Comparison of ENCODE assay signal across 11 cellular contexts in the genomic region with DNA sequence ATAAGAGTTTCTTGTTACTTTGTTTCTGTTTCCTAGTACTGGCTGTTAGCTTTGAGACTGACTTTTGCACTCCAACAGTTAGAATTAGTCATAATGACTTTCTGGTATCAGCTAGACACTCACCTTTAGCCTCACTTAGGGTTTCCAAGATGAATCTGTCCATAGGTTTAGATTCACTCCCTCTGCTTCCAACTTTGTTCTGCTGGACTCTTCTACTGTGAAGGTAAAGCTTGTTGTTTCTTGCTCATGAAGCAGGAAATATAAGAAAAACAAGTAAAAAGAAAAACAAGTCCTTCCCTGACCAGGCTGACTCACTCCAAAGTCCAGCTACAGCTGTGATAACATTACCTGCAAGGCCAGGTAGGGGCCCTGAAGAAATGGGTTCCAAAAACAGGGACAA.
A peak's percentile ranks its signal among the peaks of the same experiment; 100 is the strongest.
DNase-seq lines count a peak whose midpoint lies in the region; ATAC-seq, FAIRE-seq and TF ChIP-seq lines count a peak whose summit lies in the region.
"Had no signal": no experiment of that assay in that cellular context is flagged by ENCODE, and none has a peak within 500 bp of the region (broad histone marks: within the 10 kb centered on the region; RNA-seq: fewer than 3 reads in every experiment).

No MANE protein-coding gene starts in this region.

- peak overlapping the region; percentile 97 for H3K4me3 Mint-ChIP-seq in activated T-helper 17 cell treated with anti-CD3 and anti-CD28 coated beads, Interleukin-2, amount 50 U/mL, for 72 hours
- H3K4me3 Mint-ChIP-seq in memory B cell, result peak overlapping the region; percentile 95

- peak overlapping the region; percentile 82 for H3K27ac ChIP-seq in left ventricle myocardium inferior (replicated peaks)
- peak overlapping the region in 2 of 4 donors; percentile 84 for H3K27ac ChIP-seq in sigmoid colon
- H3K27ac ChIP-seq in tibial nerve, result peak overlapping the region in 2 of 4 donors; percentile 87 to 91

- TF ChIP-seq POLR2A in sigmoid colon (IDR thresholded peaks at IDR 0.05) (no peak), tibial nerve (IDR thresholded peaks at IDR 0.05) (no peak)

- peak overlapping the region; percentile 63 for H3K4me3 ChIP-seq in left ventricle myocardium inferior
- H3K4me3 ChIP-seq in sigmoid colon, result peak overlapping the region in 1 of 4 donors; percentile 52
- peak overlapping the region in 2 of 4 donors; percentile 51 to 56 for H3K4me3 ChIP-seq in tibial nerve
- H3K4me3 ChIP-seq: HAP-1 had no signal

- no peak for FAIRE-seq in GM19239 (lab: Jason Lieb, UNC)
- FAIRE-seq: endometrium had no signal

- H3K9me3 ChIP-seq in left ventricle myocardium inferior (replicated peaks) (no peaks in the 10 kb centered on the region), sigmoid colon (no peaks in the 10 kb centered on the region), tibial nerve (no peaks in the 10 kb centered on the region)
- H3K9me3 ChIP-seq: HAP-1 had no signal

- peaks cover 25% of the 10 kb centered on the region for H3K4me1 Mint-ChIP-seq in activated T-helper 17 cell treated with anti-CD3 and anti-CD28 coated beads, Interleukin-2, amount 50 U/mL, for 72 hours
- peaks cover 25% of the 10 kb centered on the region for H3K4me1 Mint-ChIP-seq in memory B cell

- H3K36me3 ChIP-seq in left ventricle myocardium inferior, result no peaks in the 10 kb centered on the region
- no peaks in the 10 kb centered on the region for H3K36me3 ChIP-seq in sigmoid colon
- no peaks in the 10 kb centered on the region for H3K36me3 ChIP-seq in tibial nerve
- H3K36me3 ChIP-seq: HAP-1 had no signal

- TF ChIP-seq CTCF in left ventricle myocardium inferior (IDR thresholded peaks at IDR 0.05; ENCODE audit: borderline replicate concordance) (no peak), sigmoid colon (IDR thresholded peaks at IDR 0.05) (no peak), tibial nerve (IDR thresholded peaks at IDR 0.05) (no peak)

- H3K27me3 Mint-ChIP-seq in activated T-helper 17 cell treated with anti-CD3 and anti-CD28 coated beads, Interleukin-2, amount 50 U/mL, for 72 hours, result no peaks in the 10 kb centered on the region
- H3K27me3 Mint-ChIP-seq in memory B cell, result no peaks in the 10 kb centered on the region

- peak overlapping the region; percentile 94 for H3K27ac Mint-ChIP-seq in activated T-helper 17 cell treated with anti-CD3 and anti-CD28 coated beads, Interleukin-2, amount 50 U/mL, for 72 hours
- H3K27ac Mint-ChIP-seq in memory B cell, result peak overlapping the region; percentile 96

- intact Hi-C loops in left ventricle myocardium inferior (cut with micrococcal nuclease), result no loop called here
- intact Hi-C loops in Right ventricle myocardium superior (cut with DNase I), result no loop called here
- intact Hi-C loops in sigmoid colon (cut with DNase I), result no loop called here

- ATAC-seq in Right ventricle myocardium superior (ENCODE audit: poor library complexity) (no peak), memory B cell (ENCODE audit: low read depth) (no peak), HG03460 (IDR thresholded peaks at IDR 0.05; ENCODE audit: unreplicated experiment) (no peak)
- peak; percentile 72 for ATAC-seq in activated T-helper 17 cell treated with anti-CD3 and anti-CD28 coated beads, Interleukin-2, amount 50 U/mL, for 72 hours (replicated peaks)

- peaks cover 9% of the 10 kb centered on the region for H3K4me1 ChIP-seq in left ventricle myocardium inferior
- H3K4me1 ChIP-seq in sigmoid colon, result peaks cover 0 to 29% (median 3%) of the 10 kb centered on the region in 4 donors
- peaks cover 0 to 36% (median 0%) of the 10 kb centered on the region in 4 donors for H3K4me1 ChIP-seq in tibial nerve
- H3K4me1 ChIP-seq: HAP-1 had no signal

- no peak for TF ChIP-seq EP300 in sigmoid colon (IDR thresholded peaks at IDR 0.05)
- no peak for TF ChIP-seq EP300 in tibial nerve (IDR thresholded peaks at IDR 0.05)

- H3K36me3 Mint-ChIP-seq in activated T-helper 17 cell treated with anti-CD3 and anti-CD28 coated beads, Interleukin-2, amount 50 U/mL, for 72 hours (ENCODE audit: low read depth), result no peaks in the 10 kb centered on the region
- no peaks in the 10 kb centered on the region for H3K36me3 Mint-ChIP-seq in memory B cell

- DNase-seq in left ventricle myocardium inferior (no peak), Right ventricle myocardium superior (no peak), memory B cell (ENCODE audit: low spot score in 2 of 2) (no peak), sigmoid colon (no peak), GM19239 (ENCODE audit: insufficient read length, low spot score) (no peak), tibial nerve (ENCODE audit: low spot score in 2 of 2) (no peak)
- DNase-seq: NCI-H345 had no signal

- H3K9me3 Mint-ChIP-seq in activated T-helper 17 cell treated with anti-CD3 and anti-CD28 coated beads, Interleukin-2, amount 50 U/mL, for 72 hours, result no peaks in the 10 kb centered on the region
- no peaks in the 10 kb centered on the region for H3K9me3 Mint-ChIP-seq in memory B cell

- H3K27me3 ChIP-seq in left ventricle myocardium inferior (ENCODE audit: low read depth), result no peaks in the 10 kb centered on the region
- no peaks in the 10 kb centered on the region for H3K27me3 ChIP-seq in sigmoid colon
- no peaks in the 10 kb centered on the region for H3K27me3 ChIP-seq in tibial nerve
